ENCODE assay signal across 19 cellular contexts in the genomic region with DNA sequence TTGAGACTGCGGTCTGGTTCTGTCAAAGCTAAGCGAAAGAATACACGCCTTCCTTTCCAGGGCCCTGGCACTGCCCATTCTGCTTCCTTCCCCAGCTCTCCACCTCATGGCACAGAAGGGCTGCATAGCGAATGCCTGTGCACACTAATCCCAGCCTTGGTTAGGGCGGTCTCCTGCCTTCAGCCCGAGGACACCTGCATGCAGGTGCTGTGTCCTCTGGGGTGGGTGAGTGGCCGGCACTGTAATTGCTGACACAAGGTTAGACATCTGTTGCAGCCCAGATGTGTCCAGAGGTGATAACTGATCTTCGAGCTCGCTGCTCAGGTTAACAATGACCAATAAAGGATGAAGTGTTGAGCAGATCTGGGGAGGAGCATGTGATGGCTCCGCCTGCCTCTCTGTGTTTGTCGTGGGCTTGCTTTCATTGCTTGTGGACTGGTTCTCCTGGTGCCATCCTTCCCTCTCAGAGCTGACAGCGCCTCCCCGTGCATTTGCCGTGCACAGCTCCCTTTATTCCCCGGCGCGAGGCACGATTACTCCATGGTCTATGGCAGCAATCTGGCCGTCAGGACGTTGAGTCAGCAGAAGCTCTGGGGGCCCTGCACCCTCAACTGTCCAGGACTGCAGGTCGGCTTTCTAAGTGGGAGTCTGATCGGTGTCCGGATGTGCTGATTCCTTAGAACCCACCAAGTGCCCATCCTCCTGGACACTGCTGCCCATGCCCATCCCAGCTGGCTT.
"Had no signal": no experiment of that assay in that cellular context is flagged by ENCODE, and none has a peak within 500 bp of the region (broad histone marks: within the 10 kb centered on the region; RNA-seq: fewer than 3 reads in every experiment).

No MANE protein-coding gene starts in this region.

- H3K36me3 ChIP-seq: heart left ventricle, neutrophil had no signal

- ATAC-seq: heart left ventricle; left lobe of liver; mucosa of descending colon; naive thymus-derived CD4-positive, alpha-beta T cell had no signal

- H3K4me2 ChIP-seq: SK-N-SH had no signal

- DNase-seq: activated CD4-positive, alpha-beta memory T cell treated with anti-CD3 and anti-CD28 coated beads, Interleukin-2, amount 10 ng/mL, durations not matched to agents 7 days and 5 days; activated CD4-positive, alpha-beta T cell treated with anti-CD3 and anti-CD28 coated beads for 4 hours; activated T-cell treated with anti-CD3 and anti-CD28 coated beads, Interleukin-2, amount 50 U/mL, for 24 hours; dermis blood vessel endothelial cell; mammary epithelial cell; SK-N-SH; stimulated activated CD4-positive, alpha-beta T cell treated with anti-CD3 and anti-CD28 coated beads, Interleukin-4, amount 100 ng/mL, for 4 hours; stimulated activated CD8-positive, alpha-beta memory T cell treated with anti-CD3 and anti-CD28 coated beads, Interleukin-4, amount 100 ng/mL, for 48 hours; stimulated activated naive CD4-positive, alpha-beta T cell treated with Interleukin-2 at 50 U/mL for 16 hours; T-helper 1 cell; T1000 had no signal

- H3K4me1 ChIP-seq: heart left ventricle had no signal

- H3K9me3 Mint-ChIP-seq: activated CD4-positive, alpha-beta memory T cell treated with anti-CD3 and anti-CD28 coated beads, Interleukin-2, amount 10 ng/mL, durations not matched to agents 7 days and 5 days; activated T-cell treated with anti-CD3 and anti-CD28 coated beads, Interleukin-2, amount 50 U/mL, for 24 hours; type B pancreatic cell had no signal

- H3K27ac ChIP-seq: heart left ventricle, neutrophil, skin epidermis had no signal

- H3K36me3 Mint-ChIP-seq: activated naive CD8-positive, alpha-beta T cell; naive thymus-derived CD4-positive, alpha-beta T cell; type B pancreatic cell had no signal

- H3K27ac Mint-ChIP-seq: activated CD4-positive, alpha-beta memory T cell treated with anti-CD3 and anti-CD28 coated beads, Interleukin-2, amount 10 ng/mL, durations not matched to agents 7 days and 5 days; activated naive CD8-positive, alpha-beta T cell; activated T-cell treated with anti-CD3 and anti-CD28 coated beads, Interleukin-2, amount 50 U/mL, for 24 hours; naive thymus-derived CD4-positive, alpha-beta T cell; type B pancreatic cell had no signal

- H3K27me3 ChIP-seq: neutrophil had no signal

- H3K9me3 ChIP-seq: heart left ventricle, mucosa of descending colon, neutrophil, SK-N-SH had no signal

- H3K4me3 ChIP-seq: heart left ventricle, mucosa of descending colon, skin epidermis had no signal

- H3K4me3 Mint-ChIP-seq: activated CD4-positive, alpha-beta memory T cell treated with anti-CD3 and anti-CD28 coated beads, Interleukin-2, amount 10 ng/mL, durations not matched to agents 7 days and 5 days; activated naive CD8-positive, alpha-beta T cell; activated T-cell treated with anti-CD3 and anti-CD28 coated beads, Interleukin-2, amount 50 U/mL, for 24 hours; naive thymus-derived CD4-positive, alpha-beta T cell; type B pancreatic cell had no signal

- H3K4me1 Mint-ChIP-seq: activated CD4-positive, alpha-beta memory T cell treated with anti-CD3 and anti-CD28 coated beads, Interleukin-2, amount 10 ng/mL, durations not matched to agents 7 days and 5 days; naive thymus-derived CD4-positive, alpha-beta T cell had no signal

- H3K9ac ChIP-seq: SK-N-SH had no signal

- H3K27me3 Mint-ChIP-seq: activated CD4-positive, alpha-beta memory T cell treated with anti-CD3 and anti-CD28 coated beads, Interleukin-2, amount 10 ng/mL, durations not matched to agents 7 days and 5 days; activated naive CD8-positive, alpha-beta T cell; activated T-cell treated with anti-CD3 and anti-CD28 coated beads, Interleukin-2, amount 50 U/mL, for 24 hours; type B pancreatic cell had no signal
